In genomic region chr7:81111781-81112540, GRCh38 we compare ENCODE assay signal across 12 cellular contexts.
DNase-seq lines count a peak whose midpoint lies in the region; ATAC-seq and TF ChIP-seq lines count a peak whose summit lies in the region.
"Had no signal": no experiment of that assay in that cellular context is flagged by ENCODE, and none has a peak within 500 bp of the region (broad histone marks: within the 10 kb centered on the region; RNA-seq: fewer than 3 reads in every experiment).

No MANE protein-coding gene starts in this region.

- no peak for TF ChIP-seq CTCF in SK-N-SH (IDR thresholded peaks at IDR 0.05)
- TF ChIP-seq CTCF in retinal pigment epithelial cell (conservative IDR thresholded peaks at IDR 0.05; ENCODE audit: low read depth, low read length) = no peak
- no peak for TF ChIP-seq CTCF in mucosa of descending colon (IDR thresholded peaks at IDR 0.05)

- H3K27me3 ChIP-seq in GM23248 (replicated peaks; ENCODE audit: insufficient read depth) = no peaks in the 10 kb centered on the region
- no peaks in the 10 kb centered on the region for H3K27me3 ChIP-seq in SK-N-SH (ENCODE audit: insufficient read depth)

- H3K4me1 ChIP-seq in GM23248 (ENCODE audit: insufficient read depth) (peaks cover 41% of the 10 kb centered on the region), SK-N-SH (ENCODE audit: control insufficient read depth in 1 of 2, insufficient read depth in 2 of 2, low read depth in 1 of 2, low read length in 1 of 2) (peaks cover 11 to 18% of the 10 kb centered on the region in 2 experiments; a peak in 3 of 4 replicates), mucosa of descending colon (ENCODE audit: low read depth) (no peaks in the 10 kb centered on the region)

- peak; percentile 12; the same call in 1 of the 2 replicates for TF ChIP-seq RAD21 in SK-N-SH (IDR thresholded peaks at IDR 0.05; ENCODE audit: low read length)

- 78 to 81% methylated on average over 11 of the region's 11 CpGs for WGBS in GM23248 (ENCODE audit: low coverage in 1 of 2, low lambda C conversion rate in 2 of 2, missing lambda C conversion rate in 2 of 2), 2 experiments
- 35% methylated on average over 11 of the region's 11 CpGs for WGBS in SK-N-SH (ENCODE audit: low lambda C conversion rate)

- no peaks in the 10 kb centered on the region for H3K36me3 ChIP-seq in GM23248 (ENCODE audit: low read depth)
- no peaks in the 10 kb centered on the region for H3K36me3 ChIP-seq in SK-N-SH (replicated peaks in 1 of 2; ENCODE audit: control insufficient read depth in 1 of 2, insufficient read depth in 2 of 2, low read length in 1 of 2)
- H3K36me3 ChIP-seq in mucosa of descending colon (ENCODE audit: low read depth) = no peaks in the 10 kb centered on the region

- H3K27ac ChIP-seq in GM23248 (peak overlapping the region; percentile 21; the same call in 1 of the 2 replicates), SK-N-SH (ENCODE audit: low read depth in 2 of 2, low read length in 1 of 2) (peak overlapping the region; percentile 29 to 68)

- H3K79me2 ChIP-seq in GM23248 (ENCODE audit: insufficient read depth) = no peaks in the 10 kb centered on the region
- no peaks in the 10 kb centered on the region for H3K79me2 ChIP-seq in SK-N-SH (ENCODE audit: insufficient read depth)

- peak overlapping the region; percentile 51 for H2AFZ ChIP-seq in GM23248
- H2AFZ ChIP-seq in SK-N-SH (ENCODE audit: low read depth) = peak overlapping the region; percentile 73

- intact Hi-C loops in mucosa of descending colon (cut with DNase I, micrococcal nuclease) = no loop called here

- peak overlapping the region; percentile 46 for H3K4me2 ChIP-seq in GM23248 (ENCODE audit: unreplicated experiment)
- H3K4me2 ChIP-seq in SK-N-SH = peak overlapping the region; percentile 28

- POLR2A ChIA-PET in SK-N-SH (lab: Yijun Ruan, JAX) = no interaction called here

- in situ Hi-C loops in GM23248 (cut with MboI) = no loop called here

- CTCF ChIA-PET in SK-N-SH (lab: Yijun Ruan, JAX) = interaction anchor here (1.0 kb wide), 1 partner anchor 10 kb away, joined by 3 read pairs; no protein-coding TSS in a partner anchor

- H3K9me2 ChIP-seq in GM23248 (ENCODE audit: insufficient read depth) = no peaks in the 10 kb centered on the region; the same call in 1 of the 2 replicates
- H3K9me2 ChIP-seq in SK-N-SH = no peaks in the 10 kb centered on the region

- H3K4me3 ChIP-seq in GM23248 (no peak overlapping the region), SK-N-SH (ENCODE audit: low read depth in 2 of 2, low read length in 1 of 2) (no peak overlapping the region), retinal pigment epithelial cell (ENCODE audit: low read length) (no peak overlapping the region), mucosa of descending colon (no peak overlapping the region)

- TF ChIP-seq EP300 in SK-N-SH (IDR thresholded peaks at IDR 0.05; ENCODE audit: borderline replicate concordance in 1 of 2, low read depth in 1 of 2, low read length in 1 of 2) = peak; percentile 35 to 84; a peak in 3 of 4 replicates

- H3K9ac ChIP-seq in GM23248 = no peak overlapping the region
- H3K9ac ChIP-seq in SK-N-SH = 0 out of 2 replicates have a peak overlapping the region, but pooled peaks have one; percentile 3

- no peaks in the 10 kb centered on the region for H4K20me1 ChIP-seq in GM23248 (ENCODE audit: insufficient read depth)
- H4K20me1 ChIP-seq in SK-N-SH (ENCODE audit: insufficient read depth) = no peaks in the 10 kb centered on the region

- ATAC-seq in mucosa of descending colon (no peak), HG02678 (IDR thresholded peaks at IDR 0.05; ENCODE audit: unreplicated experiment) (no peak), HG02763 (IDR thresholded peaks at IDR 0.05; ENCODE audit: unreplicated experiment) (no peak)

- H3K9me3 ChIP-seq in GM23248 (ENCODE audit: low read depth) (no peaks in the 10 kb centered on the region), SK-N-SH (no peaks in the 10 kb centered on the region), mucosa of descending colon (no peaks in the 10 kb centered on the region)

- DNase-seq in GM23248 (peak; percentile 1), SK-N-SH (peak; percentile 75), globus pallidus (ENCODE audit: low spot score) (peak; percentile 15), retinal pigment epithelial cell (ENCODE audit: low read depth) (peak; percentile 26), mucosa of descending colon (no peak)
- no peak for DNase-seq in stimulated activated CD4-positive, alpha-beta T cell treated with anti-CD3 and anti-CD28 coated beads, Interleukin-4, amount 100 ng/mL, for 4 hours
- DNase-seq: activated CD4-positive, alpha-beta T cell treated with anti-CD3 and anti-CD28 coated beads, Interleukin-2, amount 50 U/mL, for 1 hour; CD4-positive, alpha-beta T cell; naive B cell; NCI-H524 had no signal

- H3F3A ChIP-seq in GM23248 (ENCODE audit: insufficient read depth) (peaks cover 16% of the 10 kb centered on the region; the same call in 1 of the 2 replicates), SK-N-SH (replicated peaks; ENCODE audit: insufficient read depth) (peaks cover 8% of the 10 kb centered on the region)

TF ChIP-seq in SK-N-SH, 30 proteins besides CTCF, POLR2A, EP300 and RAD21 (continues in another document):
- no peak for TF ChIP-seq USF1 (IDR thresholded peaks at IDR 0.05; ENCODE audit: borderline replicate concordance, low read depth)
- TF ChIP-seq SMC3 (IDR thresholded peaks at IDR 0.05; ENCODE audit: low read depth, low read length) = no peak
- TF ChIP-seq GABPA (IDR thresholded peaks at IDR 0.05; ENCODE audit: low read depth) = no peak
- TF ChIP-seq JUND (IDR thresholded peaks at IDR 0.05) = peak; percentile 37; the same call in 1 of the 2 replicates
- TF ChIP-seq POLR2AphosphoS5 (IDR thresholded peaks at IDR 0.05; ENCODE audit: low read depth, low read length) = peak; percentile 12; the same call in 1 of the 2 replicates
- TF ChIP-seq TAF1 (IDR thresholded peaks at IDR 0.05; ENCODE audit: borderline replicate concordance, low read depth, low read length) = no peak
- 0 out of 2 replicates have a peak, but pooled peaks have one; percentile 14 for TF ChIP-seq FOSL2 (IDR thresholded peaks at IDR 0.05; ENCODE audit: borderline replicate concordance, low read depth)
- TF ChIP-seq ZBTB33 (IDR thresholded peaks at IDR 0.05; ENCODE audit: borderline replicate concordance, low read depth) = no peak
- no peak for TF ChIP-seq YY1 (IDR thresholded peaks at IDR 0.05; ENCODE audit: low read depth)
- TF ChIP-seq SIN3A (IDR thresholded peaks at IDR 0.05; ENCODE audit: borderline replicate concordance, low read depth, low read length) = no peak
- TF ChIP-seq CHD2 (IDR thresholded peaks at IDR 0.05; ENCODE audit: low read length, partially characterized antibody) = peak; percentile 76
- TF ChIP-seq EZH2phosphoT487 (IDR thresholded peaks at IDR 0.05; ENCODE audit: borderline replicate concordance, low read depth) = no peak
- TF ChIP-seq MEF2A (IDR thresholded peaks at IDR 0.05; ENCODE audit: borderline replicate concordance, low read depth) = no peak
- peak; percentile 82 for TF ChIP-seq TCF12 (IDR thresholded peaks at IDR 0.05)
- peak; percentile 73 for TF ChIP-seq PBX3 (IDR thresholded peaks at IDR 0.05)
- TF ChIP-seq MAX (IDR thresholded peaks at IDR 0.05; ENCODE audit: low read depth) = no peak; the same call in 1 of the 2 replicates
- TF ChIP-seq IRF3 (IDR thresholded peaks at IDR 0.05; ENCODE audit: low read depth, low read length) = no peak
- no peak for TF ChIP-seq RXRA (IDR thresholded peaks at IDR 0.05; ENCODE audit: borderline replicate concordance, low read depth)

Comparison
In these comparisons a context has a peak if more than half of its experiments do, and no peak if none do; other contexts are left out.
1. DNase-seq: peak in GM23248 (single experiment), SK-N-SH (single experiment), globus pallidus (single experiment) and retinal pigment epithelial cell (single experiment); none in mucosa of descending colon (0 of 3) and stimulated activated CD4-positive, alpha-beta T cell treated with anti-CD3 and anti-CD28 coated beads, Interleukin-4, amount 100 ng/mL, for 4 hours (0 of 2).